ENCODE assay signal across 24 cellular contexts in the genomic region with DNA sequence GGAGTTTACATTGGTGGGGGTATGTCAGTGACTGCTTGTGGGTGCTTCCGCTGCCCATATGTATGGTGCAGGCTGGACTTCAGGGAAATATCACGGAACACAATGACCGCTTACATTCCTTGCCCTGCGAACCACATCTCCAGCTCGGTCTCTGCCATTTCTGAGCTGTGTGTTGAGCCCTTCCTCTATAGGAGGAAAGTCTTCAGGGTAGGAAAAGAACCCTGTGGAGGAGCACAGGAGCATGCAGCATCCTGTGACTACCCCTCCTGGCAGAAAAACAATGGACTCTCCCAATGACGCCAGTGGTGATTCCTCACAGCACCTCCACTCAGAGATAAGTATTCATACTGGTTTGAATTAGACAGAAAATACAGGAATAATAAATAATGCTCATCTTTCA.
"Had no signal": no experiment of that assay in that cellular context is flagged by ENCODE, and none has a peak within 500 bp of the region (broad histone marks: within the 10 kb centered on the region; RNA-seq: fewer than 3 reads in every experiment).

No MANE protein-coding gene starts in this region.

- H3K4me3 ChIP-seq: colonic mucosa, coronary artery, dorsolateral prefrontal cortex, esophagus muscularis mucosa, esophagus squamous epithelium, gastrocnemius medialis, gastroesophageal sphincter, heart left ventricle had no signal

- H3K27ac ChIP-seq: colonic mucosa, coronary artery, dorsolateral prefrontal cortex, epithelial cell of prostate, esophagus muscularis mucosa, esophagus squamous epithelium, foreskin keratinocyte, gastrocnemius medialis, gastroesophageal sphincter, heart left ventricle had no signal

- H3K9me3 Mint-ChIP-seq: dendritic cell treated with granulocyte-macrophage colony-stimulating factor and Interleukin-4, amounts not matched to agents 40 ng/mL and 50 ng/mL, for 4 days; effector memory CD8-positive, alpha-beta T cell; endodermal cell had no signal

- H3K27ac Mint-ChIP-seq: dendritic cell treated with granulocyte-macrophage colony-stimulating factor and Interleukin-4, amounts not matched to agents 40 ng/mL and 50 ng/mL, for 4 days; effector memory CD8-positive, alpha-beta T cell; endodermal cell had no signal

- H3K27me3 ChIP-seq: colonic mucosa, esophagus muscularis mucosa, esophagus squamous epithelium, foreskin keratinocyte, gastrocnemius medialis, gastroesophageal sphincter, heart left ventricle had no signal

- FAIRE-seq: endothelial cell of umbilical vein had no signal

- H3K36me3 ChIP-seq: colonic mucosa, esophagus muscularis mucosa, esophagus squamous epithelium, gastrocnemius medialis, gastroesophageal sphincter, heart left ventricle had no signal

- H3K9me3 ChIP-seq: colonic mucosa, esophagus muscularis mucosa, esophagus squamous epithelium, gastrocnemius medialis, gastroesophageal sphincter, heart left ventricle had no signal

- H3K4me3 Mint-ChIP-seq: dendritic cell treated with granulocyte-macrophage colony-stimulating factor and Interleukin-4, amounts not matched to agents 40 ng/mL and 50 ng/mL, for 4 days; effector memory CD8-positive, alpha-beta T cell; endodermal cell had no signal

- H3K4me1 ChIP-seq: colonic mucosa, gastrocnemius medialis, heart left ventricle had no signal

- ATAC-seq: effector memory CD8-positive, alpha-beta T cell; esophagus mucosa; foreskin keratinocyte; gastrocnemius medialis; gastroesophageal sphincter; heart left ventricle had no signal

- DNase-seq: colonic mucosa; cortex of kidney; dermis blood vessel endothelial cell; dorsolateral prefrontal cortex; effector CD4-positive, alpha-beta T cell; effector CD8-positive, alpha-beta T cell; effector memory CD8-positive, alpha-beta T cell; endodermal cell; erythroblast; esophagus squamous epithelium; foreskin fibroblast; foreskin keratinocyte; foreskin melanocyte; gastrocnemius medialis; glutamatergic neuron; head of caudate nucleus; heart left ventricle had no signal
